8 cellular contexts compared by ENCODE assay signal in genomic region chr2:240566203-240567136, GRCh38. TPM values are rescaled to one million over a fixed set of nuclear protein-coding genes. Genes with fewer than 3 reads are reported as not detected.
DNase-seq lines count a peak whose midpoint lies in the region; ATAC-seq lines count a peak whose summit lies in the region.

No MANE protein-coding gene starts in this region.

- H3K4me1 ChIP-seq in BLaER1: peaks cover 84% of the 10 kb centered on the region

- H3K9ac ChIP-seq in BLaER1: peak overlapping the region; percentile 89

- peaks cover 20% of the 10 kb centered on the region for H3K36me3 ChIP-seq in BLaER1

- peak overlapping the region; percentile 96 for H3K27ac ChIP-seq in BLaER1

- H3K27me3 ChIP-seq in BLaER1: no peaks in the 10 kb centered on the region

- DNase-seq in NCI-H526 (lab: John Stamatoyannopoulos, UW): peak; percentile 54 to 94
- peak; percentile 92 to 93 for DNase-seq in activated CD4-positive, alpha-beta T cell treated with anti-CD3 and anti-CD28 coated beads, Interleukin-2, amount 50 U/mL, for 4 hours
- DNase-seq in dermis blood vessel endothelial cell: peak; percentile 89
- peak; percentile 90 for DNase-seq in medulla oblongata (ENCODE audit: extremely low spot score)
- peak; percentile 92 for DNase-seq in stimulated activated CD8-positive, alpha-beta memory T cell treated with anti-CD3 and anti-CD28 coated beads, Interleukin-12 subunit alpha, Interleukin-12 subunit beta, amount 100 ng/mL, for 24 hours (ENCODE audit: extremely low read depth)

- H3K4me2 ChIP-seq in BLaER1: peak overlapping the region; percentile 99

- H3K9me3 ChIP-seq in BLaER1: no peaks in the 10 kb centered on the region

- H3K4me3 ChIP-seq in BLaER1: peak overlapping the region; percentile 86

- peaks cover 26% of the 10 kb centered on the region for H4K20me1 ChIP-seq in BLaER1

- ATAC-seq in GM19035 (IDR thresholded peaks at IDR 0.05; ENCODE audit: unreplicated experiment) (peak; percentile 50), HG03196 (IDR thresholded peaks at IDR 0.05; ENCODE audit: unreplicated experiment) (peak; percentile 40)

RNA-seq across cellular contexts. Expression of gene RNPEPL1, which starts 1.8 kb away (rescaled TPM):
- 42.5 and 117 TPM in 2 replicates for total RNA-seq in dermis blood vessel endothelial cell

RNA-seq across cellular contexts. Expression of gene DUSP28, which starts 6.3 kb away (rescaled TPM):
- 1.9 and 2.4 TPM in 2 replicates for total RNA-seq in dermis blood vessel endothelial cell

RNA-seq across cellular contexts. Expression of gene ANKMY1, which starts 8.7 kb away (rescaled TPM):
- 6.3 and 6.8 TPM in 2 replicates for total RNA-seq in dermis blood vessel endothelial cell

RNA-seq across cellular contexts. Expression of gene CAPN10, which starts 20.1 kb away (rescaled TPM):
- 31.0 and 40.8 TPM in 2 replicates for total RNA-seq in dermis blood vessel endothelial cell

RNA-seq across cellular contexts. Expression of gene GPR35, which starts 58.8 kb away (rescaled TPM):
- 0.33 and 0.85 TPM in 2 replicates for total RNA-seq in dermis blood vessel endothelial cell

Comparison
In these comparisons a context has a peak if more than half of its experiments do, and no peak if none do; other contexts are left out.
1. Peak in every context shown above with its lines: DNase-seq, ATAC-seq, H3K4me3 ChIP-seq and H3K27ac ChIP-seq.